In the genomic region with DNA sequence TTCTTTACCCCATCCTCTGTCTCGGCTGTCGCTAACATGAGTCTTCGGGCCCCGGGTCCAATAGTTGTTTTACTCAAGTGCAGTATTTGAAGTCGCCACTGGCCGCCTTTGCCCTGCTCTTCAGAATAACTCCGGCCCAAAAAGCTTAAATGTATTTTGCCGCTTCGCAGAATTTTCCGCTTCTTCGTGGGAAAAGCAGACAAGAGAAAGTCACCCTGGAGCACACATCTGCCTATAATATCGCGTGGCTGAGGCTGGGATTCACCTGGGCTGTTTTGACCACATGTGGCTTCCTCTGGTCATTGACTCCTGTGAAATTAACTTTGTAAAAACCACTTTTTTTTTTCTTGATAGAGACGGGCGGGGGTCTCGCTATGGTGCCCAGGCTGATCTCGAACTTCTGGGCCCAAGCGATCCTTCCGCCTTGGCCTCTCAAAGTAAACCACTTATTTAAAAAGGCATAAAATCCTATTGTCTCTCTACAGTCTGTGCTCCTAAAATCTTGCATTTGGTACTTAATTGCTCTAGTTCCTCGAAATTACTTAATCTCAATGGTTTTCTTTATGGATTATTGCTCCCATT, we compare ENCODE assay signal across 8 cellular contexts. TPM values are rescaled to one million over a fixed set of nuclear protein-coding genes. Genes with fewer than 3 reads are reported as not detected.
DNase-seq lines count a peak whose midpoint lies in the region; ATAC-seq and TF ChIP-seq lines count a peak whose summit lies in the region.

No MANE protein-coding gene starts in this region.

- peaks cover 0 to 19% (median 17%) of the 10 kb centered on the region in 4 donors for H3K4me1 ChIP-seq in sigmoid colon

- ATAC-seq in HG02623 (IDR thresholded peaks at IDR 0.05; ENCODE audit: unreplicated experiment) (peak; percentile 3), GM19452 (IDR thresholded peaks at IDR 0.05; ENCODE audit: unreplicated experiment) (no peak)

- TF ChIP-seq CTCF in GM12864 (IDR thresholded peaks at IDR 0.05; ENCODE audit: low read depth, low read length, missing control alignments) (no peak), foreskin fibroblast (IDR thresholded peaks at IDR 0.05; ENCODE audit: low read depth, low read length) (no peak), sigmoid colon (IDR thresholded peaks at IDR 0.05) (no peak)

- peak overlapping the region; percentile 94 for H3K27ac Mint-ChIP-seq in T-helper 2 cell treated with Interferon-gamma antibody and Interleukin-4, amounts not matched to agents 5 μg/mL and 100 μg/mL, for 36 hours

- H3K9me3 Mint-ChIP-seq in T-helper 2 cell treated with Interferon-gamma antibody and Interleukin-4, amounts not matched to agents 5 μg/mL and 100 μg/mL, for 36 hours = no peaks in the 10 kb centered on the region

- peak overlapping the region; percentile 95 for H3K4me3 Mint-ChIP-seq in T-helper 2 cell treated with Interferon-gamma antibody and Interleukin-4, amounts not matched to agents 5 μg/mL and 100 μg/mL, for 36 hours

- intact Hi-C loops in sigmoid colon (cut with DNase I) (loop anchor here (2.0 to 5.0 kb wide), 2 partner anchors 115 to 183 kb away; partner anchors contain the start of genes CMTM6 and DYNC1LI1), posterior vena cava (cut with DNase I) (no loop called here)

- WGBS in sigmoid colon, 2 donors = 4 to 10% methylated on average over 20 of the region's 20 CpGs

- no peaks in the 10 kb centered on the region for H3K36me3 ChIP-seq in sigmoid colon

- peaks cover 28% of the 10 kb centered on the region for H3K4me1 Mint-ChIP-seq in T-helper 2 cell treated with Interferon-gamma antibody and Interleukin-4, amounts not matched to agents 5 μg/mL and 100 μg/mL, for 36 hours (ENCODE audit: low read depth)

- no peak for TF ChIP-seq POLR2A in sigmoid colon (IDR thresholded peaks at IDR 0.05)

- DNase-seq in GM12864 (ENCODE audit: low read depth) (peak; percentile 12), foreskin fibroblast (peak in 1 of 2 donors; percentile 37), sigmoid colon (no peak), D341Med (ENCODE audit: low spot score) (no peak), posterior vena cava (ENCODE audit: low spot score) (no peak)
- no peak for DNase-seq in T-helper 2 cell treated with Interferon-gamma antibody and Interleukin-4, amounts not matched to agents 5 μg/mL and 100 μg/mL, for 36 hours (ENCODE audit: low spot score)

- H3K9me3 ChIP-seq in sigmoid colon = no peaks in the 10 kb centered on the region

- no peaks in the 10 kb centered on the region for H3K27me3 Mint-ChIP-seq in T-helper 2 cell treated with Interferon-gamma antibody and Interleukin-4, amounts not matched to agents 5 μg/mL and 100 μg/mL, for 36 hours (ENCODE audit: low read depth)

- H3K27me3 ChIP-seq in sigmoid colon = no peaks in the 10 kb centered on the region

- peaks cover 15% of the 10 kb centered on the region for H3K36me3 Mint-ChIP-seq in T-helper 2 cell treated with Interferon-gamma antibody and Interleukin-4, amounts not matched to agents 5 μg/mL and 100 μg/mL, for 36 hours (ENCODE audit: low read depth)

- H3K27ac ChIP-seq in sigmoid colon = peak overlapping the region; percentile 80 to 87 (median 85)

- no peak for TF ChIP-seq EP300 in sigmoid colon (IDR thresholded peaks at IDR 0.05)

- H3K4me3 ChIP-seq in GM12864 (ENCODE audit: low read depth, low read length) = peak overlapping the region; percentile 84
- H3K4me3 ChIP-seq in foreskin fibroblast (ENCODE audit: low read depth in 1 of 2, low read length in 2 of 2) = peak overlapping the region; percentile 83 to 95
- H3K4me3 ChIP-seq in sigmoid colon = peak overlapping the region; percentile 66 to 97 (median 73)

RNA-seq across cellular contexts. Expression of gene CNOT10, which starts 0.7 kb away (rescaled TPM):
- total RNA-seq in sigmoid colon = 10 to 100 TPM; 13.0 to 33.5 (median 21.6) TPM
- polyA plus RNA-seq in sigmoid colon = 10 to 100 TPM in 2 of 3 donors, 1 to 10 TPM in 1; 7.2 to 18.6 (median 17.1) TPM
- 10 to 100 TPM; 20.0 to 26.5 TPM for total RNA-seq in posterior vena cava
